Comparison of ENCODE assay signal across 1 cellular context in the genomic region with DNA sequence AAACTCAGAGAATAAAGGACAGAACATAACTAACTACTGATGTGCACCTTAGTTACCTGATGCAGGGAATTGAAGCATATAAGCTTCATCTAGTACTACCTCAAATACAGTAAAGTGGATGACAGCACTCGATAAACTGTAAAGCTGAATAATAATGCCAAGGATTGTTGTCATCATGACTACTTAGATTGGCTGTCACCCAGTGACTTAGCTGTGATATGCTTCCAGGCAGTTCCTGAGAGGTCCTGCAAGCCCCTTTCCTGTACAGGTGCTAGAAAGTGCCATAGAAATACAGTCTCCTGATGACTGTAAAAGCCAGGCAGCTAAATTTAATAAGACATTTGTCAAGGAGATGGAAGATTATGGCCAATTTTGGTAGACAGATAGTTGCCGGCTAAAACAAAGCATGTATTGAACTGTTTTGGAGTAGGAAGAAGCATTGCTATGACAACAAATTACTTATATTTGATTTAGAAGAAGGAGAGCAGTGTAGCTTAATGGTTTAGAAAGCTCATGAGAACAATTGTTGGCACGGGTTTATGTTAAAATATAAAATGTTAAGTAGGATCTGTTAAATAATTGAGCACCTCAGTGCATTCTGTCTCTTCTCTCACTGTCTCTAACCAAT.
TF ChIP-seq lines count a peak whose summit lies in the region.

No MANE protein-coding gene starts in this region.

TF ChIP-seq in SK-N-SH treated with all-trans-retinoic acid at 6 μM for 48 hours, 23 proteins besides CTCF, POLR2A, EP300 and RAD21 (continued from another document):
- TF ChIP-seq, protein P1, sequence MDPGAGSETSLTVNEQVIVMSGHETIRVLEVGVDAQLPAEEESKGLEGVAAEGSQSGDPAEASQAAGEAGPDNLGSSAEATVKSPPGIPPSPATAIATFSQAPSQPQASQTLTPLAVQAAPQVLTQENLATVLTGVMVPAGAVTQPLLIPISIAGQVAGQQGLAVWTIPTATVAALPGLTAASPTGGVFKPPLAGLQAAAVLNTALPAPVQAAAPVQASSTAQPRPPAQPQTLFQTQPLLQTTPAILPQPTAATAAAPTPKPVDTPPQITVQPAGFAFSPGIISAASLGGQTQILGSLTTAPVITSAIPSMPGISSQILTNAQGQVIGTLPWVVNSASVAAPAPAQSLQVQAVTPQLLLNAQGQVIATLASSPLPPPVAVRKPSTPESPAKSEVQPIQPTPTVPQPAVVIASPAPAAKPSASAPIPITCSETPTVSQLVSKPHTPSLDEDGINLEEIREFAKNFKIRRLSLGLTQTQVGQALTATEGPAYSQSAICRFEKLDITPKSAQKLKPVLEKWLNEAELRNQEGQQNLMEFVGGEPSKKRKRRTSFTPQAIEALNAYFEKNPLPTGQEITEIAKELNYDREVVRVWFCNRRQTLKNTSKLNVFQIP (CRISPR knock-in tag; IDR thresholded peaks at IDR 0.05; ENCODE audit: borderline replicate concordance, low read depth): no peak
- no peak for TF ChIP-seq ZNF70 (CRISPR knock-in tag; IDR thresholded peaks at IDR 0.05)
- no peak for TF ChIP-seq GLIS3 (CRISPR knock-in tag; IDR thresholded peaks at IDR 0.05)
